Comparison of ENCODE assay signal across 8 cellular contexts in the genomic region with DNA sequence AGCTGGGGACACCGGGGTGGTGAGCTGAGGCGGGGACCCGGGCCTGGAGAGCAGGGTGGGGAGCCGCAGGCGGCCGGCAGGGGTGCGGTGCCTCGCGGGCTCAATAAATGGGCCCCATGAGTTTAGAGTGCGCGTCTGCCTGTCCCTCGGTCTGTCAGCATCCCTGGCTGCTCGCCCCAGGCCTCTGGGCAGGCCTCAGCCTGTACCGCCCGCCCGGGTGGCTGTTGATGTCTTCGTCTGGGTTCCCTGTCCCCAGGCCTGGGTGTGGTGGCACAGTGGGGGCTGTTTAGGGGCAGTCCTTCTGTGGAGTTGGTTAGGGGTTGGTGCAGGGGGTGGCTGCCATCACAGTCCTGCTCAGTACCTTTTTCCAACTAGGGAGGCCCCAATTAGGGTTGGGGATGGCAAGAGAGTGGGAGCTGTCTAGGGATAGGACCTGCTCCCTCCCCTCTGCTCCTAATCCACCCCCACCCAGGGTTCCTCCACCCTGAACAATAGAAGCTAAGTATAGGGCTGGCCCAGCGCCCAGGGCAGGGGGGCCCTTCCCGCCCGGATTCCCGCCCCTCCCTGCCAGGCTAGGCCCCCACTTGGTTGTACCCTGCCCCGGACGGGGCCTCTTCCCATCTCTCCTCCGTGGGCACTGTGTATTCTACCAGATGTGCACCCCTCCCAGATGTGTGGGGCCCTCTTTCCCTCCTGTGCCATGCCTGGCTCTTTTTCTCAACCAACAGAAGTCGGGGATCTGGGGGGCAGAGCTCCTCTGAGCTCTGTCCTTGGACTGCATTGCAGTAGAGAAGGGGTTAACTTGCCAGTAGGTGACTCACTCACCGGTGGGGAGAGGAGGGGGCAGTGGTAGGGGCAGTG. TPM values are rescaled to one million over a fixed set of nuclear protein-coding genes. Genes with fewer than 3 reads are reported as not detected.
DNase-seq lines count a peak whose midpoint lies in the region; ATAC-seq and TF ChIP-seq lines count a peak whose summit lies in the region.

No MANE protein-coding gene starts in this region.

- H3K27me3 ChIP-seq in HAP-1 (ENCODE audit: low read depth) (no peaks in the 10 kb centered on the region), dorsolateral prefrontal cortex (no peaks in the 10 kb centered on the region), lower lobe of right lung (ENCODE audit: low read depth) (no peaks in the 10 kb centered on the region)

- H3K9me3 ChIP-seq in HAP-1 (no peaks in the 10 kb centered on the region), lower lobe of right lung (no peaks in the 10 kb centered on the region)

- TF ChIP-seq CTCF in dorsolateral prefrontal cortex (IDR thresholded peaks at IDR 0.05 in 54 of 56, conservative IDR thresholded peaks at IDR 0.05 in 2 of 56; ENCODE audit: low read depth in 1 of 56, partially characterized antibody in 56 of 56) (peak in 4 of 56 donors; percentile 4 to 14 (median 8)), lower lobe of right lung (IDR thresholded peaks at IDR 0.05) (no peak)

- ATAC-seq in lower lobe of right lung (peak in 1 of 2 donors; percentile 0), GM21529 (IDR thresholded peaks at IDR 0.05; ENCODE audit: unreplicated experiment) (no peak), GM19324 (IDR thresholded peaks at IDR 0.05; ENCODE audit: low FRiP score, unreplicated experiment) (no peak)

- DNase-seq in Ammon's horn (ENCODE audit: low spot score): peak; percentile 78
- DNase-seq in HAP-1 (ENCODE audit: low spot score in 2 of 2): peak; percentile 36 to 70
- DNase-seq in RPMI7951 (ENCODE audit: low read depth): peak; percentile 64
- DNase-seq in dorsolateral prefrontal cortex: peak; percentile 33 to 83 (median 76)
- no peak for DNase-seq in lower lobe of right lung

- in situ Hi-C loops in HAP-1 (cut with MboI; ENCODE audit: low sequenced_read_pairs): no loop called here

- H3K36me3 ChIP-seq in HAP-1 (replicated peaks) (no peaks in the 10 kb centered on the region), lower lobe of right lung (no peaks in the 10 kb centered on the region)

- H3K4me3 ChIP-seq in HAP-1: peak overlapping the region; percentile 73
- H3K4me3 ChIP-seq in dorsolateral prefrontal cortex: peak overlapping the region; percentile 60 to 97 (median 87)
- H3K4me3 ChIP-seq in lower lobe of right lung: peak overlapping the region; percentile 71

- peak overlapping the region; percentile 85 to 100 (median 99) for H3K27ac ChIP-seq in dorsolateral prefrontal cortex
- peak overlapping the region; percentile 85 for H3K27ac ChIP-seq in lower lobe of right lung
- H3K27ac ChIP-seq in temporal lobe (ENCODE audit: low read depth, low read length): peak overlapping the region; percentile 97

- intact Hi-C loops in dorsolateral prefrontal cortex (cut with DNase I): loop anchor here in 1 of 2 donors (2.0 kb wide), 1 partner anchor 39 kb away; a partner anchor contains a TSS
- intact Hi-C loops in lower lobe of right lung (cut with DNase I): no loop called here

- peaks cover 35% of the 10 kb centered on the region for H3K4me1 ChIP-seq in HAP-1
- peaks cover 76% of the 10 kb centered on the region for H3K4me1 ChIP-seq in lower lobe of right lung

RNA-seq across cellular contexts. Expression of a gene that starts 12.4 kb away (rescaled TPM):
- 12.9 and 14.6 TPM in 2 replicates for total RNA-seq in RPMI7951 (2014; rRNA removed; shearing (Covaris generic))
- total RNA-seq in dorsolateral prefrontal cortex (100 to 1,000 TPM in 70 of 120 experiments, 10 to 100 TPM in 50; 76.5 to 169 (median 103) TPM), lower lobe of right lung (67.9 TPM), temporal lobe (29.7 TPM)

RNA-seq across cellular contexts. Expression of a gene that starts 20.5 kb away (rescaled TPM):
- 1.8 and 2.9 TPM in 2 replicates for total RNA-seq in RPMI7951 (2014; rRNA removed; shearing (Covaris generic))
- 1 to 10 TPM in 112 of 120 experiments, under 1 TPM in 8; 0.46 to 5.4 (median 2.1) TPM for total RNA-seq in dorsolateral prefrontal cortex
- total RNA-seq in lower lobe of right lung: 0.71 TPM
- total RNA-seq in temporal lobe: 3.0 TPM

RNA-seq across cellular contexts. Expression of a gene that starts 21.0 kb away (rescaled TPM):
- total RNA-seq in RPMI7951 (2014; rRNA removed; shearing (Covaris generic)): 108 and 147 TPM in 2 replicates
- total RNA-seq in dorsolateral prefrontal cortex (10 to 100 TPM; 16.2 to 58.0 (median 31.5) TPM), lower lobe of right lung (13.4 TPM), temporal lobe (178 TPM)

RNA-seq across cellular contexts. Expression of a gene that starts 26.5 kb away (rescaled TPM):
- total RNA-seq in RPMI7951 (2014; rRNA removed; shearing (Covaris generic)): 31.6 and 40.1 TPM in 2 replicates
- total RNA-seq in dorsolateral prefrontal cortex (100 to 1,000 TPM in 3 of 120 experiments, 10 to 100 TPM in 117; 22.2 to 145 (median 47.8) TPM), lower lobe of right lung (35.8 TPM), temporal lobe (5.7 TPM)

RNA-seq across cellular contexts. Expression of a gene that starts 31.7 kb away (rescaled TPM):
- 0.68 and 1.2 TPM in 2 replicates for total RNA-seq in RPMI7951 (2014; rRNA removed; shearing (Covaris generic))
- total RNA-seq in dorsolateral prefrontal cortex (100 to 1,000 TPM in 4 of 120 experiments, 10 to 100 TPM in 116; 30.7 to 105 (median 68.9) TPM), lower lobe of right lung (not detected), temporal lobe (54.6 TPM)
